ENCODE assay signal across 1 cellular context in genomic region chr6:137920331-137920730, GRCh38.
TF ChIP-seq lines count a peak whose summit lies in the region.

No MANE protein-coding gene starts in this region.

TF ChIP-seq in K562, 482 proteins besides CTCF, POLR2A, EP300 and RAD21 (continued from another document and continues in another):
- TF ChIP-seq VEZF1 (CRISPR knock-in tag; IDR thresholded peaks at IDR 0.05) = peak; percentile 0; the same call in 1 of the 2 replicates
- peak; percentile 35 for TF ChIP-seq DMBX1 (CRISPR knock-in tag; IDR thresholded peaks at IDR 0.05; ENCODE audit: borderline replicate concordance)
- no peak for TF ChIP-seq ZNF140 (CRISPR knock-in tag; IDR thresholded peaks at IDR 0.05)
- TF ChIP-seq ETV1 (tag; conservative IDR thresholded peaks at IDR 0.05; ENCODE audit: low read depth) = no peak
- no peak for TF ChIP-seq RBBP5 (IDR thresholded peaks at IDR 0.05; ENCODE audit: borderline replicate concordance, insufficient read depth, low read length, poor library complexity, severe bottlenecking)
- TF ChIP-seq CBFB (CRISPR knock-in tag; IDR thresholded peaks at IDR 0.05) = no peak
- no peak for TF ChIP-seq NFATC3 (IDR thresholded peaks at IDR 0.05)
- TF ChIP-seq GABPA (tag; conservative IDR thresholded peaks at IDR 0.05; ENCODE audit: low read depth) = 0 out of 2 replicates have a peak, but pooled peaks have one; percentile 1
- no peak for TF ChIP-seq MXI1 (IDR thresholded peaks at IDR 0.05; ENCODE audit: low read depth, low read length)
- no peak for TF ChIP-seq POLR2AphosphoS2 (IDR thresholded peaks at IDR 0.05; ENCODE audit: low read length)
- 0 out of 2 replicates have a peak, but pooled peaks have one; percentile 59 for TF ChIP-seq SMAD4 (CRISPR knock-in tag; conservative IDR thresholded peaks at IDR 0.05)
- TF ChIP-seq STAT6 (CRISPR knock-in tag; IDR thresholded peaks at IDR 0.05) = no peak
- no peak for TF ChIP-seq PATZ1 (CRISPR knock-in tag; IDR thresholded peaks at IDR 0.05; ENCODE audit: borderline replicate concordance)
- TF ChIP-seq MYC (IDR thresholded peaks at IDR 0.05; ENCODE audit: low read depth, low read length) = no peak
- TF ChIP-seq MYC (CRISPR knock-in tag; IDR thresholded peaks at IDR 0.05; ENCODE audit: borderline replicate concordance, low read depth) = 0 out of 2 replicates have a peak, but pooled peaks have one; percentile 31
- TF ChIP-seq PTTG1 (tag; IDR thresholded peaks at IDR 0.05; ENCODE audit: low read depth) = 0 out of 2 replicates have a peak, but pooled peaks have one; percentile 2
- TF ChIP-seq KHSRP (IDR thresholded peaks at IDR 0.05) = no peak
- no peak for TF ChIP-seq TBP (optimal IDR thresholded peaks at IDR 0.05; ENCODE audit: low read depth, low read length)
- TF ChIP-seq E2F6 (IDR thresholded peaks at IDR 0.05; ENCODE audit: borderline replicate concordance in 1 of 2, extremely low read depth in 1 of 2, insufficient read depth in 1 of 2, insufficient read length in 1 of 2, low read depth in 1 of 2, low read length in 1 of 2, poor library complexity in 1 of 2, severe bottlenecking in 1 of 2) = no peak
- TF ChIP-seq PURB (CRISPR knock-in tag; IDR thresholded peaks at IDR 0.05; ENCODE audit: low read depth) = no peak
- no peak for TF ChIP-seq RBM17 (IDR thresholded peaks at IDR 0.05; ENCODE audit: borderline replicate concordance, low read depth, low read length)
- no peak for TF ChIP-seq NFIC (IDR thresholded peaks at IDR 0.05)
- no peak for TF ChIP-seq ZNF347 (CRISPR knock-in tag; IDR thresholded peaks at IDR 0.05; ENCODE audit: low read depth)
- 0 out of 2 replicates have a peak, but pooled peaks have one; percentile 24 for TF ChIP-seq HSF4 (CRISPR knock-in tag; IDR thresholded peaks at IDR 0.05; ENCODE audit: borderline replicate concordance)
- peak; percentile 26; the same call in 1 of the 2 replicates for TF ChIP-seq HINFP (tag; conservative IDR thresholded peaks at IDR 0.05; ENCODE audit: low read depth)
- no peak for TF ChIP-seq ZBTB33 (CRISPR knock-in tag; IDR thresholded peaks at IDR 0.05)
- TF ChIP-seq ZNF740 (CRISPR knock-in tag; IDR thresholded peaks at IDR 0.05) = no peak
- TF ChIP-seq ZNF740 (tag; IDR thresholded peaks at IDR 0.05) = 0 out of 4 replicates have a peak, but pooled peaks of 1 of the 2 experiments have one; percentile 21
- TF ChIP-seq ELK1 (CRISPR knock-in tag; IDR thresholded peaks at IDR 0.05) = no peak
- no peak for TF ChIP-seq ZNF124 (CRISPR knock-in tag; IDR thresholded peaks at IDR 0.05)
- no peak for TF ChIP-seq EWSR1 (IDR thresholded peaks at IDR 0.05; ENCODE audit: borderline replicate concordance, low read depth, partially characterized antibody)
- TF ChIP-seq NBN (IDR thresholded peaks at IDR 0.05; ENCODE audit: low read depth) = no peak
- no peak for TF ChIP-seq GTF2E2 (tag; IDR thresholded peaks at IDR 0.05)
- no peak for TF ChIP-seq TGIF2 (CRISPR knock-in tag; IDR thresholded peaks at IDR 0.05)
- no peak for TF ChIP-seq MTA2 (IDR thresholded peaks at IDR 0.05; ENCODE audit: low read depth)
- no peak for TF ChIP-seq SRSF1 (IDR thresholded peaks at IDR 0.05; ENCODE audit: low read depth, low read length)
